ENCODE assay signal across 31 cellular contexts in the genomic region with DNA sequence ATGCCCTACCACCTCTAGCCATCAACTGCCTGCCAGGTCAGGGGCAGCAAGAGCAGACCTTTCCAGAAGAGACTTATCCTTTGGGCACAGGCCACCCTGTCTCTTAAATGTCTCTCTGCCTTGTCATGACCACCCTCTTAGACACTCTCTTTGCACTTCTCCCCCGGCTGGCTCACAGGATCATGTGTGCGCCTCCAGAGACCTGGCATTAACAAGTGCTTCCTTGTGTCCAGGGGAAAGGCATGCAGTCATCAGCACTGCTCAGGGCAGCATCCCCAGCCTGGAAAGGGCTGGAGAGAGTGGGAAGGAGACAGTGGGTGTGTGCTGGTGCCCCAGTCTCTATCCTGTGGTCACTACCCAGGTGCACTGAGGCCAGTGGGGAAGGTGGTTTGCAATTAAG.
"Had no signal": no experiment of that assay in that cellular context is flagged by ENCODE, and none has a peak within 500 bp of the region (broad histone marks: within the 10 kb centered on the region; RNA-seq: fewer than 3 reads in every experiment).

No MANE protein-coding gene starts in this region.

- DNase-seq: activated CD4-positive, alpha-beta T cell treated with anti-CD3 and anti-CD28 coated beads for 48 hours; activated CD4-positive, alpha-beta T cell treated with anti-CD3 and anti-CD28 coated beads, Interleukin-2, amount 50 U/mL, for 4 hours; activated CD4-positive, CD25-positive, alpha-beta regulatory T cell treated with anti-CD3 and anti-CD28 coated beads, Interleukin-2, amount 50 U/mL, for 72 hours; activated CD8-positive, alpha-beta memory T cell treated with anti-CD3 and anti-CD28 coated beads, Interleukin-2, amount 50 U/mL, for 4 hours; activated gamma-delta T cell; activated naive CD4-positive, alpha-beta T cell treated with anti-CD3 and anti-CD28 coated beads for 36 hours; activated naive CD8-positive, alpha-beta T cell treated with anti-CD3 and anti-CD28 coated beads, Interleukin-2, amount 10 ng/mL, durations not matched to agents 7 days and 5 days; activated T-cell treated with anti-CD3 and anti-CD28 coated beads, Interleukin-2, amount 50 U/mL, for 1 hour; anterior cingulate cortex; caudate nucleus; KG1; MV-4-11; NCI-H1092 treated with DMSO at 0.1 percent for 48 hours; NCI-H1417 treated with DMSO at 0.1 percent for 48 hours; NCI-H1694; NCI-H2029; NCI-H2107; NCI-H2171 treated with DMSO at 0.1 percent for 48 hours; NCI-H226; NCI-H526; NCI-H774; NK-92 treated with Interleukin-12 subunit alpha and Interleukin-12 subunit beta, amount 100 ng/mL, for 24 hours; OCI-M1; RPMI8226; SK-N-SH had no signal

- ATAC-seq: Panc1, Right ventricle myocardium inferior, WTC11 had no signal

- H3K9me3 ChIP-seq: adrenal gland, breast epithelium, SK-N-SH had no signal

- H3K27ac ChIP-seq: adrenal gland, breast epithelium had no signal

- H3K4me1 Mint-ChIP-seq: WTC11 had no signal

- H3K27me3 ChIP-seq: adrenal gland, breast epithelium had no signal

- H3K9me3 Mint-ChIP-seq: activated naive CD4-positive, alpha-beta T cell treated with anti-CD3 and anti-CD28 coated beads for 36 hours; activated naive CD8-positive, alpha-beta T cell treated with anti-CD3 and anti-CD28 coated beads, Interleukin-2, amount 10 ng/mL, durations not matched to agents 7 days and 5 days; T-helper 1 cell treated with Interleukin-12 subunit alpha and Interleukin-12 subunit beta and Interleukin-4 antibody, amounts not matched to agents 30 μg/mL and 1 μg/mL, for 36 hours; WTC11 had no signal

- H3K36me3 ChIP-seq: adrenal gland, breast epithelium had no signal

- H3K4me1 ChIP-seq: breast epithelium had no signal

- H3K36me3 Mint-ChIP-seq: WTC11 had no signal

- H3K4me3 Mint-ChIP-seq: activated naive CD4-positive, alpha-beta T cell treated with anti-CD3 and anti-CD28 coated beads for 36 hours; activated naive CD8-positive, alpha-beta T cell treated with anti-CD3 and anti-CD28 coated beads, Interleukin-2, amount 10 ng/mL, durations not matched to agents 7 days and 5 days; T-helper 1 cell treated with Interleukin-12 subunit alpha and Interleukin-12 subunit beta and Interleukin-4 antibody, amounts not matched to agents 30 μg/mL and 1 μg/mL, for 36 hours; WTC11 had no signal

- H3K4me3 ChIP-seq: adrenal gland, breast epithelium had no signal

- H3K27ac Mint-ChIP-seq: activated naive CD4-positive, alpha-beta T cell treated with anti-CD3 and anti-CD28 coated beads for 36 hours; activated naive CD8-positive, alpha-beta T cell treated with anti-CD3 and anti-CD28 coated beads, Interleukin-2, amount 10 ng/mL, durations not matched to agents 7 days and 5 days; T-helper 1 cell treated with Interleukin-12 subunit alpha and Interleukin-12 subunit beta and Interleukin-4 antibody, amounts not matched to agents 30 μg/mL and 1 μg/mL, for 36 hours; WTC11 had no signal
